8 cellular contexts compared by ENCODE assay signal in the genomic region with DNA sequence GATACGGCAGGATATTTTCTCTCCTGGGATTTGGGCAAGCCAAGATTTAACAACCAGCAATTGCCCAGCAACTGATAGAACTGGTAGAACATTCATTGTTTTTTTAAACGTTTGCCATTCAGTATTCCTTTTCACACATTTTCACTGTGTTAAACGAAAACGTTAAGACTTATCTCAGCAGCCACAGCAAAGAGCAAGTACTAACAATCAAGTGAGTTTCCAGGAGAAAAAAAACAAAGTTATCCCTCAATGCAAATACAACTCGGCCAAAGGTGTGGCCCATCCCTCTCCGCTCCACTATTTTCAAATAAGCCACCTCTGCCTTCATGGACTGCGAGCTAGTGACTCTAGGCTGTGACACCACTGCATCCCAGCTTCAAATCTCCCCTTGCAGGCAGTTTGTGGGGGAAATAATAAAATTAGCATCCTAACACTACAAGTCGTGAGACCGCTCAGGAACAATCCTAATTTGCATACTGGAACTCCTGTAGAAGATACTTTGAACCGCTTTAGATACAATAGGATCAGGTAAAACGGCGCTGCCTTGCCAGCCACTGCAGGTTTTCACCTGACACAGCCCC. TPM values are rescaled to one million over a fixed set of nuclear protein-coding genes. Genes with fewer than 3 reads are reported as not detected.
DNase-seq lines count a peak whose midpoint lies in the region; ATAC-seq lines count a peak whose summit lies in the region.

No MANE protein-coding gene starts in this region.

- peak overlapping the region; percentile 69 to 92 for H3K27ac Mint-ChIP-seq in activated naive CD4-positive, alpha-beta T cell treated with anti-CD3 and anti-CD28 coated beads, Interleukin-2, amount 50 U/mL, for 72 hours

- H3K4me1 ChIP-seq in iPS-20b (ENCODE audit: insufficient read depth, low read length): peaks cover 14% of the 10 kb centered on the region; the same call in 1 of the 2 replicates

- H3K9me3 ChIP-seq in iPS-20b (ENCODE audit: insufficient read depth, low read depth, low read length): no peaks in the 10 kb centered on the region

- ATAC-seq in HG03135 (IDR thresholded peaks at IDR 0.05; ENCODE audit: unreplicated experiment): peak; percentile 22
- ATAC-seq in activated naive CD4-positive, alpha-beta T cell treated with anti-CD3 and anti-CD28 coated beads, Interleukin-2, amount 50 U/mL, for 72 hours: no peak

- H3K4me3 ChIP-seq in iPS-20b (ENCODE audit: low read length): peak overlapping the region; percentile 85

- H3K27ac ChIP-seq in iPS-20b (ENCODE audit: low read length): no peak overlapping the region

- H3K36me3 Mint-ChIP-seq in activated naive CD4-positive, alpha-beta T cell treated with anti-CD3 and anti-CD28 coated beads, Interleukin-2, amount 50 U/mL, for 72 hours: peaks cover 8 to 10% of the 10 kb centered on the region in 2 donors

- H3K9me3 Mint-ChIP-seq in activated naive CD4-positive, alpha-beta T cell treated with anti-CD3 and anti-CD28 coated beads, Interleukin-2, amount 50 U/mL, for 72 hours: no peaks in the 10 kb centered on the region

- H3K27me3 ChIP-seq in iPS-20b (ENCODE audit: insufficient read depth, low read length): peaks cover 9% of the 10 kb centered on the region; the same call in 1 of the 2 replicates

- H3K36me3 ChIP-seq in iPS-20b (ENCODE audit: insufficient read depth, low read depth, low read length): no peaks in the 10 kb centered on the region

- peak; percentile 36 for DNase-seq in DMS79 treated with DMSO at 0.1 percent for 48 hours (lab: John Stamatoyannopoulos, UW)
- DNase-seq in DMS79 (lab: John Stamatoyannopoulos, UW): no peak
- no peak for DNase-seq in activated naive CD4-positive, alpha-beta T cell treated with anti-CD3 and anti-CD28 coated beads, Interleukin-2, amount 50 U/mL, for 72 hours (ENCODE audit: low spot score in 2 of 2)
- peak; percentile 62 for DNase-seq in superior temporal gyrus (ENCODE audit: extremely low spot score)
- DNase-seq in ecto neural progenitor cell (ENCODE audit: low spot score): no peak
- no peak for DNase-seq in CD1c-positive myeloid dendritic cell (ENCODE audit: extremely low spot score)

- H3K9ac ChIP-seq in iPS-20b (ENCODE audit: low read depth, low read length): peak overlapping the region; percentile 51; the same call in 1 of the 2 replicates

RNA-seq across cellular contexts. Expression of a gene that starts 0.4 kb away (rescaled TPM):
- 10 to 100 TPM in 1 of 2 donors, 1 to 10 TPM in 1; 5.7 to 16.9 TPM for total RNA-seq in activated naive CD4-positive, alpha-beta T cell treated with anti-CD3 and anti-CD28 coated beads, Interleukin-2, amount 50 U/mL, for 72 hours

Comparison
In these comparisons a context has a peak if more than half of its experiments do, and no peak if none do; other contexts are left out.
1. DNase-seq: peak in DMS79 treated with DMSO at 0.1 percent for 48 hours (single experiment) and superior temporal gyrus (single experiment); none in DMS79 (single experiment), activated naive CD4-positive, alpha-beta T cell treated with anti-CD3 and anti-CD28 coated beads, Interleukin-2, amount 50 U/mL, for 72 hours (0 of 2), ecto neural progenitor cell (single experiment) and CD1c-positive myeloid dendritic cell (single experiment).